ENCODE assay signal across 8 cellular contexts in the genomic region with DNA sequence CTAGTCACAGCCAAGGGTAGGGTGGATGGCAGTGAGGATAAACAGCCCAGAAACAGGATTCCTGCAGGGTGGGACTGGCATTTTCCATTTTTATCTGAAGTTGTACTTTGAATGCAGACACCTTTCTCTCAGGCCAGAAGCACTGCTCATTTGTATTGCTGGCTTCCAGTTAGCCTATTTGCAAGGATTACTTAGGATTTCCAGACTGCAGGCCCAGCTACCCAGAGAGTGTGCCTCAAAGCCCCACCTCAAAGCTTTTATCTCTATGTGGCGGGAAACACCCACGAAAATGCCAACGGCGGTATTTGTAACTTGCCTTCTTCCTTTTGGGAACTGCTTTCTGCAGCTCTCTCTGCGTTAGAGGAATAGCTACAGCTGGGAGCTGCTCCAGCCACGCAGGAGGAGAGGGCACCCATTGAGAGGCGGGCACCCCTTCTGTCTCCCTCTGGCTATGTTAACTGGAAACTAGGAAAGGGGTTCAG.
DNase-seq lines count a peak whose midpoint lies in the region; ATAC-seq and TF ChIP-seq lines count a peak whose summit lies in the region.

No MANE protein-coding gene starts in this region.

- no peaks in the 10 kb centered on the region for H3K27me3 ChIP-seq in KMS-11 (ENCODE audit: insufficient read depth, low read depth)
- no peaks in the 10 kb centered on the region for H3K27me3 ChIP-seq in psoas muscle (ENCODE audit: insufficient read depth in 3 of 3, low read length in 2 of 3)

- no peaks in the 10 kb centered on the region for H3K27me3 Mint-ChIP-seq in activated T-helper 1 cell treated with anti-CD3 and anti-CD28 coated beads, Interleukin-12 subunit alpha, Interleukin-12 subunit beta, Interleukin-2, Interleukin-4 antibody, amounts not matched to agents 30 ng/mL and 10 ng/mL and 1 ng/mL, durations not matched to agents 14 hours and 24 hours and 36 hours (ENCODE audit: insufficient read depth)

- DNase-seq in Caki2 (ENCODE audit: low read depth): peak; percentile 49
- peak; percentile 26 for DNase-seq in activated T-helper 1 cell treated with anti-CD3 and anti-CD28 coated beads, Interleukin-12 subunit alpha, Interleukin-12 subunit beta, Interleukin-2, Interleukin-4 antibody, amounts not matched to agents 30 ng/mL and 10 ng/mL and 1 ng/mL, durations not matched to agents 14 hours and 24 hours and 36 hours (ENCODE audit: low spot score)
- DNase-seq in cardiac septum (ENCODE audit: low spot score): peak; percentile 75
- DNase-seq in psoas muscle: no peak

- H4K20me1 ChIP-seq in KMS-11 (ENCODE audit: insufficient read depth): no peaks in the 10 kb centered on the region

- no peak for TF ChIP-seq CTCF in KMS-11 (conservative IDR thresholded peaks at IDR 0.05; ENCODE audit: low read depth, low read length)
- no peak for TF ChIP-seq CTCF in psoas muscle (IDR thresholded peaks at IDR 0.05)

- no peaks in the 10 kb centered on the region for H3K79me2 ChIP-seq in KMS-11 (ENCODE audit: insufficient read depth, low read depth)

- H3K36me3 ChIP-seq in KMS-11 (ENCODE audit: insufficient read depth) (no peaks in the 10 kb centered on the region), psoas muscle (ENCODE audit: insufficient read depth in 1 of 2, low read depth in 1 of 2) (peaks cover 0 to 7% of the 10 kb centered on the region in 2 donors)

- peaks cover 15% of the 10 kb centered on the region for H3K36me3 Mint-ChIP-seq in activated T-helper 1 cell treated with anti-CD3 and anti-CD28 coated beads, Interleukin-12 subunit alpha, Interleukin-12 subunit beta, Interleukin-2, Interleukin-4 antibody, amounts not matched to agents 30 ng/mL and 10 ng/mL and 1 ng/mL, durations not matched to agents 14 hours and 24 hours and 36 hours (ENCODE audit: low read depth)

- H3K9me3 Mint-ChIP-seq in activated T-helper 1 cell treated with anti-CD3 and anti-CD28 coated beads, Interleukin-12 subunit alpha, Interleukin-12 subunit beta, Interleukin-2, Interleukin-4 antibody, amounts not matched to agents 30 ng/mL and 10 ng/mL and 1 ng/mL, durations not matched to agents 14 hours and 24 hours and 36 hours: no peaks in the 10 kb centered on the region

- H2AFZ ChIP-seq in KMS-11 (ENCODE audit: low read depth): peak overlapping the region; percentile 83

- H3K4me3 ChIP-seq in KMS-11 (IDR thresholded peaks at IDR 0.05; ENCODE audit: insufficient read depth, low read depth, low read length): no peak overlapping the region
- peak overlapping the region; percentile 69 for H3K4me3 ChIP-seq in psoas muscle

- H3K27ac ChIP-seq in KMS-11: peak overlapping the region; percentile 78
- peak overlapping the region; percentile 94 for H3K27ac ChIP-seq in psoas muscle

- in situ Hi-C loops in Caki2 (cut with HindIII; ENCODE audit: low pct_unique_long_range_greater_than_20kb, low sequenced_read_pairs): no loop called here

- peak overlapping the region; percentile 89 for H3K4me3 Mint-ChIP-seq in activated T-helper 1 cell treated with anti-CD3 and anti-CD28 coated beads, Interleukin-12 subunit alpha, Interleukin-12 subunit beta, Interleukin-2, Interleukin-4 antibody, amounts not matched to agents 30 ng/mL and 10 ng/mL and 1 ng/mL, durations not matched to agents 14 hours and 24 hours and 36 hours

- peak overlapping the region; percentile 82 for H3K4me2 ChIP-seq in KMS-11

- ATAC-seq in psoas muscle (no peak), HG03469 (IDR thresholded peaks at IDR 0.05; ENCODE audit: unreplicated experiment) (no peak), HG03442 (IDR thresholded peaks at IDR 0.05; ENCODE audit: unreplicated experiment) (no peak), HG02885 (IDR thresholded peaks at IDR 0.05; ENCODE audit: poor library complexity, unreplicated experiment) (no peak)

- H3K4me1 Mint-ChIP-seq in activated T-helper 1 cell treated with anti-CD3 and anti-CD28 coated beads, Interleukin-12 subunit alpha, Interleukin-12 subunit beta, Interleukin-2, Interleukin-4 antibody, amounts not matched to agents 30 ng/mL and 10 ng/mL and 1 ng/mL, durations not matched to agents 14 hours and 24 hours and 36 hours (ENCODE audit: low read depth): peaks cover 63% of the 10 kb centered on the region

- H3K4me1 ChIP-seq in KMS-11 (ENCODE audit: low read depth, poor library complexity, severe bottlenecking): peaks cover 27% of the 10 kb centered on the region
- peaks cover 32% of the 10 kb centered on the region for H3K4me1 ChIP-seq in psoas muscle

- H3K9me3 ChIP-seq in psoas muscle: no peaks in the 10 kb centered on the region

- H3K27ac Mint-ChIP-seq in activated T-helper 1 cell treated with anti-CD3 and anti-CD28 coated beads, Interleukin-12 subunit alpha, Interleukin-12 subunit beta, Interleukin-2, Interleukin-4 antibody, amounts not matched to agents 30 ng/mL and 10 ng/mL and 1 ng/mL, durations not matched to agents 14 hours and 24 hours and 36 hours: peak overlapping the region; percentile 98

- peak overlapping the region; percentile 50 for H3K9ac ChIP-seq in KMS-11

- intact Hi-C loops in activated T-helper 1 cell treated with anti-CD3 and anti-CD28 coated beads, Interleukin-12 subunit alpha, Interleukin-12 subunit beta, Interleukin-2, Interleukin-4 antibody, amounts not matched to agents 30 ng/mL and 10 ng/mL and 1 ng/mL, durations not matched to agents 14 hours and 24 hours and 36 hours (cut with micrococcal nuclease): loop anchor here (1.0 to 10.0 kb wide), 18 partner anchors 8 to 1642 kb away; partner anchors contain the start of genes METTL4, MYL12A, MYL12B and NDC80
- intact Hi-C loops in cardiac septum (cut with DNase I) (loop anchor here (1.0 to 5.0 kb wide), 5 partner anchors 8 to 146 kb away; no protein-coding TSS in a partner anchor), psoas muscle (cut with DNase I) (loop anchor here (1.0 to 5.0 kb wide), 5 partner anchors 68 to 148 kb away; no protein-coding TSS in a partner anchor)

- WGBS in psoas muscle, 3 donors: 30 to 42% (median 40%) methylated on average over 7 of the region's 7 CpGs

Comparison
In these comparisons a context has a peak if more than half of its experiments do, and no peak if none do; other contexts are left out.
1. DNase-seq: peak in Caki2 (single experiment), activated T-helper 1 cell treated with anti-CD3 and anti-CD28 coated beads, Interleukin-12 subunit alpha, Interleukin-12 subunit beta, Interleukin-2, Interleukin-4 antibody, amounts not matched to agents 30 ng/mL and 10 ng/mL and 1 ng/mL, durations not matched to agents 14 hours and 24 hours and 36 hours (single experiment) and cardiac septum (single experiment); none in psoas muscle (0 of 2).